15 cellular contexts compared by ENCODE assay signal in genomic region chr9:71664566-71664965, GRCh38.
DNase-seq lines count a peak whose midpoint lies in the region; ATAC-seq lines count a peak whose summit lies in the region.
"Had no signal": no experiment of that assay in that cellular context is flagged by ENCODE, and none has a peak within 500 bp of the region (broad histone marks: within the 10 kb centered on the region; RNA-seq: fewer than 3 reads in every experiment).

No MANE protein-coding gene starts in this region.

- DNase-seq in DMS53 treated with DMSO at 0.1 percent for 48 hours (lab: John Stamatoyannopoulos, UW; ENCODE audit: unreplicated experiment), result peak; percentile 78
- no peak for DNase-seq in SJSA1 (ENCODE audit: low read depth in 1 of 2, low spot score in 2 of 2)
- DNase-seq in trophoblast cell, result peak in 1 of 2 donors; percentile 59
- DNase-seq in AG08396 (ENCODE audit: low spot score), result no peak
- DNase-seq in NCI-H187 treated with DMSO at 0.1 percent for 48 hours (lab: John Stamatoyannopoulos, UW), result no peak
- DNase-seq: CD8-positive, alpha-beta T cell; HFFc6; Kasumi-1; NCI-H1417; NCI-H2029 treated with DMSO at 0.1 percent for 48 hours; NCI-H524; SHP77 had no signal

- H3K36me3 ChIP-seq in SJSA1, result no peaks in the 10 kb centered on the region
- no peaks in the 10 kb centered on the region for H3K36me3 ChIP-seq in iPS-20b (ENCODE audit: insufficient read depth, low read depth, low read length)
- H3K36me3 ChIP-seq in trophoblast cell (ENCODE audit: control insufficient read depth in 1 of 2, insufficient read depth in 2 of 2, low read length in 2 of 2), result no peaks in the 10 kb centered on the region

- no peak overlapping the region for H2BK12ac ChIP-seq in trophoblast cell (ENCODE audit: low read length)

- H2BK5ac ChIP-seq in trophoblast cell (ENCODE audit: low read depth, low read length, poor library complexity), result no peak overlapping the region

- no peak overlapping the region for H4K91ac ChIP-seq in trophoblast cell (ENCODE audit: low read depth, low read length)

- no peak overlapping the region for H3K4ac ChIP-seq in trophoblast cell (ENCODE audit: low read depth, low read length)

- H3K4me3 ChIP-seq in SJSA1 (no peak overlapping the region), iPS-20b (ENCODE audit: low read length) (no peak overlapping the region), trophoblast cell (ENCODE audit: low read depth, low read length) (no peak overlapping the region)

- H3K23ac ChIP-seq in trophoblast cell (ENCODE audit: low read length), result no peak overlapping the region

- H3K9me3 ChIP-seq in SJSA1 (replicated peaks) (no peaks in the 10 kb centered on the region), iPS-20b (ENCODE audit: insufficient read depth, low read depth, low read length) (no peaks in the 10 kb centered on the region), trophoblast cell (ENCODE audit: insufficient read depth, low read depth, low read length) (no peaks in the 10 kb centered on the region)

- no peak overlapping the region for H2BK120ac ChIP-seq in trophoblast cell (ENCODE audit: insufficient read depth, low read length, poor library complexity)

- H3K79me1 ChIP-seq in trophoblast cell (ENCODE audit: low read length), result no peaks in the 10 kb centered on the region

- H2AK5ac ChIP-seq in trophoblast cell (ENCODE audit: low read length), result no peak overlapping the region

- H2AFZ ChIP-seq in trophoblast cell (ENCODE audit: insufficient read depth, low read length, poor library complexity), result no peak overlapping the region

- no peak overlapping the region for H3K14ac ChIP-seq in trophoblast cell (ENCODE audit: low read length)

- no CpG with 5 or more reads among the region's 3 CpGs for WGBS in trophoblast cell (ENCODE audit: extremely low coverage, insufficient coverage, insufficient read length)

- no peak overlapping the region for H4K8ac ChIP-seq in trophoblast cell (ENCODE audit: low read depth, low read length)

- ATAC-seq in GM18909 (IDR thresholded peaks at IDR 0.05; ENCODE audit: poor library complexity, unreplicated experiment), result no peak
- ATAC-seq in HG03520 (IDR thresholded peaks at IDR 0.05; ENCODE audit: unreplicated experiment), result no peak
- ATAC-seq: CD8-positive, alpha-beta T cell had no signal

- H3K27ac ChIP-seq in SJSA1 (peak overlapping the region; percentile 94), iPS-20b (ENCODE audit: low read length) (no peak overlapping the region), trophoblast cell (ENCODE audit: low read depth, low read length) (peak overlapping the region; percentile 11)

- H3K4me2 ChIP-seq in trophoblast cell (ENCODE audit: low read length), result no peak overlapping the region

- H4K12ac ChIP-seq in trophoblast cell (ENCODE audit: low read depth, low read length), result no peak overlapping the region

- H3K4me1 ChIP-seq in SJSA1 (replicated peaks), result peaks cover 40% of the 10 kb centered on the region
- H3K4me1 ChIP-seq in iPS-20b (ENCODE audit: insufficient read depth, low read length), result peaks cover 27% of the 10 kb centered on the region
- peaks cover 0 to 10% of the 10 kb centered on the region in 2 experiments for H3K4me1 ChIP-seq in trophoblast cell (ENCODE audit: control insufficient read depth in 1 of 2, insufficient read depth in 2 of 2, low read length in 2 of 2)

- no peaks in the 10 kb centered on the region for H3K79me2 ChIP-seq in trophoblast cell (ENCODE audit: control insufficient read depth, insufficient read depth, low read length, poor library complexity)

- no peak overlapping the region for H3K18ac ChIP-seq in trophoblast cell (ENCODE audit: low read length)

- H3K27me3 ChIP-seq in SJSA1 (replicated peaks), result no peaks in the 10 kb centered on the region
- H3K27me3 ChIP-seq in iPS-20b (ENCODE audit: insufficient read depth, low read length), result no peaks in the 10 kb centered on the region
- H3K27me3 ChIP-seq in trophoblast cell (ENCODE audit: insufficient read depth, low read length), result no peaks in the 10 kb centered on the region

- H3K9ac ChIP-seq in iPS-20b (ENCODE audit: low read depth, low read length), result peak overlapping the region; percentile 53; the same call in 1 of the 2 replicates
- H3K9ac ChIP-seq in trophoblast cell (ENCODE audit: low read length), result no peak overlapping the region
